Comparison of ENCODE assay signal across 9 cellular contexts in genomic region chr6:139030211-139030530, GRCh38. TPM values are rescaled to one million over a fixed set of nuclear protein-coding genes. Genes with fewer than 3 reads are reported as not detected.
DNase-seq lines count a peak whose midpoint lies in the region; ATAC-seq and TF ChIP-seq lines count a peak whose summit lies in the region.
"Had no signal": no experiment of that assay in that cellular context is flagged by ENCODE, and none has a peak within 500 bp of the region (broad histone marks: within the 10 kb centered on the region; RNA-seq: fewer than 3 reads in every experiment).

No MANE protein-coding gene starts in this region.

- intact Hi-C loops in sciatic nerve (cut with DNase I), result no loop called here

- no peaks in the 10 kb centered on the region for H3K27me3 ChIP-seq in BLaER1
- no peaks in the 10 kb centered on the region for H3K27me3 ChIP-seq in HUES64 (ENCODE audit: insufficient read depth, low read length)
- no peaks in the 10 kb centered on the region for H3K27me3 ChIP-seq in muscle layer of colon (ENCODE audit: control insufficient read depth in 1 of 2, insufficient read depth in 2 of 2, low read length in 2 of 2)
- H3K27me3 ChIP-seq: pancreas had no signal

- H3K27ac ChIP-seq in BLaER1 (peak overlapping the region; percentile 98), HUES64 (ENCODE audit: low read depth, low read length) (no peak overlapping the region), coronary artery (no peak overlapping the region), muscle layer of colon (ENCODE audit: low read depth, low read length) (no peak overlapping the region)

- H4K20me1 ChIP-seq in BLaER1, result peaks cover 32% of the 10 kb centered on the region

- DNase-seq in coronary artery (ENCODE audit: low spot score), result no peak
- DNase-seq in iPS-NIHi7 (ENCODE audit: extremely low spot score), result no peak
- no peak for DNase-seq in sciatic nerve (ENCODE audit: low spot score)

- H3K9me3 ChIP-seq in BLaER1 (no peaks in the 10 kb centered on the region), HUES64 (ENCODE audit: insufficient read depth, low read depth, low read length) (no peaks in the 10 kb centered on the region), muscle layer of colon (ENCODE audit: low read length) (no peaks in the 10 kb centered on the region)
- H3K9me3 ChIP-seq: pancreas had no signal

- peak overlapping the region; percentile 97 for H3K4me3 ChIP-seq in BLaER1
- H3K4me3 ChIP-seq in HUES64 (ENCODE audit: low read length), result peak overlapping the region; percentile 66
- H3K4me3 ChIP-seq in coronary artery, result peak overlapping the region; percentile 96
- H3K4me3 ChIP-seq in muscle layer of colon (ENCODE audit: low read depth in 1 of 2, low read length in 2 of 2), result peak overlapping the region in 1 of 2 donors; percentile 95

- ATAC-seq in esophagus mucosa, result no peak
- no peak for ATAC-seq in GM21825 (IDR thresholded peaks at IDR 0.05; ENCODE audit: unreplicated experiment)
- no peak for ATAC-seq in sciatic nerve

- H3K36me3 ChIP-seq in BLaER1 (peaks cover 27% of the 10 kb centered on the region), HUES64 (ENCODE audit: insufficient read depth, low read length) (peaks cover 21% of the 10 kb centered on the region), muscle layer of colon (ENCODE audit: insufficient read depth, low read length) (peaks cover 3% of the 10 kb centered on the region)
- H3K36me3 ChIP-seq: pancreas had no signal

- H3K4me1 ChIP-seq in BLaER1 (peaks cover 44% of the 10 kb centered on the region), HUES64 (ENCODE audit: insufficient read depth, low read length) (peaks cover 34% of the 10 kb centered on the region), muscle layer of colon (ENCODE audit: insufficient read depth, low read length) (peaks cover 10% of the 10 kb centered on the region)

- WGBS in HUES64, result 43% methylated on average over 1 of the region's 2 CpGs

- peak overlapping the region; percentile 95 for H3K4me2 ChIP-seq in BLaER1

- H3K9ac ChIP-seq in BLaER1 (peak overlapping the region; percentile 99), HUES64 (ENCODE audit: low read depth, low read length) (peak overlapping the region; percentile 97), muscle layer of colon (ENCODE audit: low read length) (peak overlapping the region; percentile 89)

- no peak for TF ChIP-seq CTCF in coronary artery (IDR thresholded peaks at IDR 0.05)

RNA-seq across cellular contexts. Expression of gene ABRACL, which starts 1.6 kb away (rescaled TPM):
- polyA plus RNA-seq in HUES64 (2013, experiment 1 of 2), result 140 TPM
- polyA plus RNA-seq in HUES64 (2013, experiment 2 of 2), result 144 TPM
- total RNA-seq in esophagus mucosa, result 36.4 TPM
- 8.5 TPM for total RNA-seq in sciatic nerve

RNA-seq across cellular contexts. Expression of gene REPS1, which starts 42.1 kb away (rescaled TPM):
- 49.9 TPM for polyA plus RNA-seq in HUES64 (2013, experiment 1 of 2)
- 53.5 TPM for polyA plus RNA-seq in HUES64 (2013, experiment 2 of 2)
- total RNA-seq in esophagus mucosa, result 42.2 TPM
- total RNA-seq in sciatic nerve, result 46.7 TPM
